1 cellular context compared by ENCODE assay signal in genomic region chr7:101630591-101630990, GRCh38.
TF ChIP-seq lines count a peak whose summit lies in the region.

No MANE protein-coding gene starts in this region.

TF ChIP-seq in K562, 482 proteins besides CTCF, POLR2A, EP300 and RAD21:
- TF ChIP-seq ZFP36 (IDR thresholded peaks at IDR 0.05; ENCODE audit: low read depth, low read length, partially characterized antibody) = peak; percentile 16
- TF ChIP-seq ZFP1 (CRISPR knock-in tag; IDR thresholded peaks at IDR 0.05) = no peak
